11 cellular contexts compared by ENCODE assay signal in the genomic region with DNA sequence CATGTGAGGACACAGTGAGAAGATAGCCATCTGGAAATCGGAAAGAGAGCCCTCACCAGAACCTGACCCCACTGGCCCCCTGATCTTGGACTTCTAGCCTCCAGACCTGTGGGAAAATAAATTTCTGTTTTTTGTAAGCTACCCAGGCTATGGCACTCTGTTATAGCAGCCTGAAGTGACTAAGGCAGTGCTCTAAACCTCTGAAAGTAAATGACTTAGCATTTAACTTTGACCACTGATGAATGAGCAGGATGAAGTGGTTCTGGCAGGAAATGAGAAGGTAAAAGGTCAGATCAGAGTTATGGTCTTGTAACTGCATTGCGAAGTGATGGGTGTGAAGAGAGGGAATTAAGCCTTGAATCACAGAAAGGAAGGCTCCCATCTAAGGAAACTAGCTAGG. TPM values are rescaled to one million over a fixed set of nuclear protein-coding genes. Genes with fewer than 3 reads are reported as not detected.
A peak's percentile ranks its signal among the peaks of the same experiment; 100 is the strongest.
DNase-seq lines count a peak whose midpoint lies in the region; ATAC-seq, FAIRE-seq and TF ChIP-seq lines count a peak whose summit lies in the region.
"Had no signal": no experiment of that assay in that cellular context is flagged by ENCODE, and none has a peak within 500 bp of the region (broad histone marks: within the 10 kb centered on the region; RNA-seq: fewer than 3 reads in every experiment).

No MANE protein-coding gene starts in this region.

- POLR2A ChIA-PET in CD4-positive, alpha-beta T cell (lab: Charles Lee) = no interaction called here
- POLR2A ChIA-PET in naive thymus-derived CD8-positive, alpha-beta T cell (lab: Charles Lee) = no interaction called here

- H3K27me3 Mint-ChIP-seq in astrocyte (ENCODE audit: low read depth, unreplicated experiment) (no peaks in the 10 kb centered on the region), glutamatergic neuron (ENCODE audit: unreplicated experiment) (no peaks in the 10 kb centered on the region)
- peaks cover 0 to 4% of the 10 kb centered on the region in 2 donors for H3K27me3 Mint-ChIP-seq in stimulated activated naive B cell treated with anti-CD40 and anti-IgM and Interleukin-4, amounts not matched to agents 10 μg/mL and 1 μg/mL and 100 μg/mL, for 72 hours
- no peaks in the 10 kb centered on the region for H3K27me3 Mint-ChIP-seq in CD4-positive, alpha-beta T cell
- no peaks in the 10 kb centered on the region for H3K27me3 Mint-ChIP-seq in naive thymus-derived CD8-positive, alpha-beta T cell

- intact Hi-C loops in CD4-positive, alpha-beta T cell (cut with DNase I, micrococcal nuclease) = no loop called here

- H3K4me1 ChIP-seq in astrocyte (ENCODE audit: insufficient read depth, low read length) = peaks cover 25% of the 10 kb centered on the region

- H3K4me3 Mint-ChIP-seq in astrocyte (ENCODE audit: unreplicated experiment) = no peak overlapping the region
- no peak overlapping the region for H3K4me3 Mint-ChIP-seq in stimulated activated naive B cell treated with anti-CD40 and anti-IgM and Interleukin-4, amounts not matched to agents 10 μg/mL and 1 μg/mL and 100 μg/mL, for 72 hours
- H3K4me3 Mint-ChIP-seq in CD4-positive, alpha-beta T cell = no peak overlapping the region
- H3K4me3 Mint-ChIP-seq in naive thymus-derived CD8-positive, alpha-beta T cell = no peak overlapping the region
- H3K4me3 Mint-ChIP-seq in glutamatergic neuron (ENCODE audit: unreplicated experiment) = no peak overlapping the region
- H3K4me3 Mint-ChIP-seq: brain had no signal

- no peaks in the 10 kb centered on the region for H4K20me1 ChIP-seq in astrocyte (ENCODE audit: insufficient read depth, low read length)

- H3K9me3 ChIP-seq in astrocyte (ENCODE audit: insufficient read depth, low read depth, low read length) = no peaks in the 10 kb centered on the region
- H3K9me3 ChIP-seq in CD4-positive, alpha-beta T cell (ENCODE audit: control insufficient read depth, low read length) = no peaks in the 10 kb centered on the region

- CTCF ChIA-PET in CD4-positive, alpha-beta T cell (lab: Charles Lee) = interaction anchor here (1.3 kb wide), 1 partner anchor 27 kb away, joined by 3 read pairs; no protein-coding TSS in a partner anchor

- H2AFZ ChIP-seq in astrocyte (ENCODE audit: low read depth, low read length) = no peak overlapping the region

- no peak for TF ChIP-seq CTCF in astrocyte (IDR thresholded peaks at IDR 0.05; ENCODE audit: insufficient read depth, low read depth, low read length)
- TF ChIP-seq CTCF in CD4-positive, alpha-beta T cell (IDR thresholded peaks at IDR 0.05) = no peak
- no peak for TF ChIP-seq CTCF in glutamatergic neuron (IDR thresholded peaks at IDR 0.05; ENCODE audit: partially characterized antibody, unreplicated experiment)

- H3K9me3 Mint-ChIP-seq in astrocyte (ENCODE audit: unreplicated experiment) (no peaks in the 10 kb centered on the region), glutamatergic neuron (ENCODE audit: unreplicated experiment) (no peaks in the 10 kb centered on the region)
- H3K9me3 Mint-ChIP-seq in stimulated activated naive B cell treated with anti-CD40 and anti-IgM and Interleukin-4, amounts not matched to agents 10 μg/mL and 1 μg/mL and 100 μg/mL, for 72 hours = no peaks in the 10 kb centered on the region
- no peaks in the 10 kb centered on the region for H3K9me3 Mint-ChIP-seq in CD4-positive, alpha-beta T cell
- no peaks in the 10 kb centered on the region for H3K9me3 Mint-ChIP-seq in naive thymus-derived CD8-positive, alpha-beta T cell
- H3K9me3 Mint-ChIP-seq: brain had no signal

- peak overlapping the region; percentile 31 for H3K9ac ChIP-seq in astrocyte (ENCODE audit: low read length)

- no peaks in the 10 kb centered on the region for H3K79me2 ChIP-seq in astrocyte (ENCODE audit: insufficient read depth, low read length)

- DNase-seq in SIG-M5 treated with dmso at 0.1 percent for 504 hours (lab: John Stamatoyannopoulos, UW; ENCODE audit: unreplicated experiment) = peak; percentile 23
- DNase-seq in SIG-M5 (lab: John Stamatoyannopoulos, UW) = no peak
- peak; percentile 89 for DNase-seq in astrocyte (ENCODE audit: low read depth)
- DNase-seq in stimulated activated naive B cell treated with anti-CD40 and anti-IgM and Interleukin-4, amounts not matched to agents 10 μg/mL and 1 μg/mL and 100 μg/mL, for 72 hours = no peak
- DNase-seq in CD4-positive, alpha-beta T cell = no peak
- DNase-seq in naive thymus-derived CD8-positive, alpha-beta T cell = no peak
- DNase-seq in glutamatergic neuron = no peak
- DNase-seq: NCI-H1105 treated with DMSO at 0.1 percent for 48 hours had no signal

- H3K4me3 ChIP-seq in astrocyte (ENCODE audit: insufficient read depth, low read depth, low read length) = no peak overlapping the region

- H3K4me2 ChIP-seq in astrocyte (ENCODE audit: low read length) = peak overlapping the region; percentile 37

- peak; percentile 43 for ATAC-seq in HG03135 (IDR thresholded peaks at IDR 0.05; ENCODE audit: unreplicated experiment)
- ATAC-seq in stimulated activated naive B cell treated with anti-CD40 and anti-IgM and Interleukin-4, amounts not matched to agents 10 μg/mL and 1 μg/mL and 100 μg/mL, for 72 hours (replicated peaks) = peak; percentile 78
- no peak for ATAC-seq in CD4-positive, alpha-beta T cell (ENCODE audit: poor library complexity)
- ATAC-seq in naive thymus-derived CD8-positive, alpha-beta T cell = no peak

- FAIRE-seq in astrocyte (lab: Jason Lieb, UNC) = no peak

- no peak overlapping the region for H3K27ac Mint-ChIP-seq in astrocyte (ENCODE audit: unreplicated experiment)
- no peak overlapping the region for H3K27ac Mint-ChIP-seq in stimulated activated naive B cell treated with anti-CD40 and anti-IgM and Interleukin-4, amounts not matched to agents 10 μg/mL and 1 μg/mL and 100 μg/mL, for 72 hours
- H3K27ac Mint-ChIP-seq in CD4-positive, alpha-beta T cell = no peak overlapping the region
- peak overlapping the region in 1 of 10 donors; percentile 22 for H3K27ac Mint-ChIP-seq in naive thymus-derived CD8-positive, alpha-beta T cell
- no peak overlapping the region for H3K27ac Mint-ChIP-seq in glutamatergic neuron (ENCODE audit: unreplicated experiment)
- H3K27ac Mint-ChIP-seq: brain had no signal

- peak overlapping the region; percentile 58 for H3K27ac ChIP-seq in astrocyte (ENCODE audit: low read depth, low read length)
- no peak overlapping the region for H3K27ac ChIP-seq in CD4-positive, alpha-beta T cell (ENCODE audit: low read depth, low read length)
- H3K27ac ChIP-seq: 22Rv1 had no signal

- H3K36me3 Mint-ChIP-seq in astrocyte (ENCODE audit: low read depth, unreplicated experiment) (no peaks in the 10 kb centered on the region), glutamatergic neuron (ENCODE audit: unreplicated experiment) (no peaks in the 10 kb centered on the region)
- no peaks in the 10 kb centered on the region for H3K36me3 Mint-ChIP-seq in stimulated activated naive B cell treated with anti-CD40 and anti-IgM and Interleukin-4, amounts not matched to agents 10 μg/mL and 1 μg/mL and 100 μg/mL, for 72 hours
- no peaks in the 10 kb centered on the region for H3K36me3 Mint-ChIP-seq in CD4-positive, alpha-beta T cell (ENCODE audit: low read depth)
- peaks cover 0 to 2% (median 0%) of the 10 kb centered on the region in 3 donors for H3K36me3 Mint-ChIP-seq in naive thymus-derived CD8-positive, alpha-beta T cell
- H3K36me3 Mint-ChIP-seq: brain had no signal

- H3K4me1 Mint-ChIP-seq in astrocyte (ENCODE audit: low read depth, unreplicated experiment) (peaks cover 13% of the 10 kb centered on the region), glutamatergic neuron (ENCODE audit: low read depth, unreplicated experiment) (peaks cover 8% of the 10 kb centered on the region)
- peaks cover 8 to 24% of the 10 kb centered on the region in 2 donors for H3K4me1 Mint-ChIP-seq in stimulated activated naive B cell treated with anti-CD40 and anti-IgM and Interleukin-4, amounts not matched to agents 10 μg/mL and 1 μg/mL and 100 μg/mL, for 72 hours
- H3K4me1 Mint-ChIP-seq in CD4-positive, alpha-beta T cell (ENCODE audit: low read depth) = no peaks in the 10 kb centered on the region
- H3K4me1 Mint-ChIP-seq in naive thymus-derived CD8-positive, alpha-beta T cell = peaks cover 0 to 11% (median 0%) of the 10 kb centered on the region in 4 donors

- no peaks in the 10 kb centered on the region for H3K36me3 ChIP-seq in astrocyte (ENCODE audit: insufficient read depth, low read length)

- H3K27me3 ChIP-seq in astrocyte (ENCODE audit: insufficient read depth, low read length) = no peaks in the 10 kb centered on the region
- H3K27me3 ChIP-seq in CD4-positive, alpha-beta T cell (ENCODE audit: control insufficient read depth, insufficient read depth, low read length) = no peaks in the 10 kb centered on the region

RNA-seq across cellular contexts. Expression of gene GPAT3, which starts 17.0 kb away (rescaled TPM):
- total RNA-seq in astrocyte = 0.39 and 0.50 TPM in 2 replicates
- 1 to 10 TPM; 2.9 to 4.6 TPM for total RNA-seq in CD4-positive, alpha-beta T cell
- total RNA-seq in naive thymus-derived CD8-positive, alpha-beta T cell = 1 to 10 TPM; 4.2 to 6.1 TPM
- polyA plus RNA-seq in naive thymus-derived CD8-positive, alpha-beta T cell = 1 to 10 TPM; 1.6 to 3.2 (median 1.6) TPM
- not detected for total RNA-seq in glutamatergic neuron (ENCODE audit: unreplicated experiment)

Comparison
In these comparisons a context has a peak if more than half of its experiments do, and no peak if none do; other contexts are left out.
1. DNase-seq: peak in SIG-M5 treated with dmso at 0.1 percent for 504 hours (single experiment) and astrocyte (single experiment); none in SIG-M5 (single experiment), stimulated activated naive B cell treated with anti-CD40 and anti-IgM and Interleukin-4, amounts not matched to agents 10 μg/mL and 1 μg/mL and 100 μg/mL, for 72 hours (single experiment), CD4-positive, alpha-beta T cell (0 of 10), naive thymus-derived CD8-positive, alpha-beta T cell (0 of 10) and glutamatergic neuron (single experiment).
2. ATAC-seq: peak in HG03135 (single experiment) and stimulated activated naive B cell treated with anti-CD40 and anti-IgM and Interleukin-4, amounts not matched to agents 10 μg/mL and 1 μg/mL and 100 μg/mL, for 72 hours (2 of 2); none in CD4-positive, alpha-beta T cell (single experiment) and naive thymus-derived CD8-positive, alpha-beta T cell (0 of 2).